In the genomic region with DNA sequence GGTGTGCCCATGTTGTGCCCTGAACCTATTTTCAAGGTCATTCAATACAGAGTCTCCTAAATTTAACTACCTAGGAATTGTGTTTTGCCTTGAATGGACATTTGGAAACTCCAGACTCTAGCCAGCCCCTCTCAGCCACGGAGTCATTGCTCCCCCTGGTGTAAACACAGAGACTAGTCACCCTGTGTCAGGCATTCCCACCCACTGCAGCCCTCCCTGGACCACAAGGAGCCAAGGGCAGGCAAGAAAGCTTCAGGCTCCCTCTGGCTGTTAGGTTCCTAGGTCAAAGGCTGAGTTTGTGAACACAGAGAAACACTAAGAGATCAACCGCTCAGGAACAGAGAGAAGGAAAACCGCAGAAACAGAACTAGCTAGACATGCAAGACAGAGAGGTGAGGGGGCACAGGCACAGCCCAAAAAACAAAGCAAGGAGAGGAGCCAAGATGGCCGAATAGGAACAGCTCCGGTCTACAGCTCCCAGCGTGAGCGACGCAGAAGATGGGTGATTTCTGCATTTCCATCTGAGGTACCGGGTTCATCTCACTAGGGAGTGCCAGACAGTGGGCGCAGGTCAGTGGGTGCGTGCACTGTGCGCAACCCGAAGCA, we compare ENCODE assay signal across 11 cellular contexts. TPM values are rescaled to one million over a fixed set of nuclear protein-coding genes. Genes with fewer than 3 reads are reported as not detected.
DNase-seq lines count a peak whose midpoint lies in the region; ATAC-seq and TF ChIP-seq lines count a peak whose summit lies in the region.
"Not testable (repeated sequence)": the region's sequence is repeated elsewhere in the genome, so short reads cannot be mapped to it uniquely, and the experiment has no call there.
"Had no signal": no experiment of that assay in that cellular context is flagged by ENCODE, and none has a peak within 500 bp of the region (broad histone marks: within the 10 kb centered on the region; RNA-seq: fewer than 3 reads in every experiment).

No MANE protein-coding gene starts in this region.

- not testable (repeated sequence) for H3K36me3 ChIP-seq in DND-41 (ENCODE audit: insufficient read depth, low read length); WERI-Rb-1; endodermal cell (ENCODE audit: control insufficient read depth, insufficient read depth, low read length); upper lobe of right lung

- not testable (repeated sequence) for H2AFZ ChIP-seq in DND-41 (ENCODE audit: low read depth, low read length)

- TF ChIP-seq CTCF in DND-41 (IDR thresholded peaks at IDR 0.05; ENCODE audit: borderline replicate concordance, extremely low read depth, low read length, poor library complexity, severe bottlenecking) = peak; percentile 19
- peak; percentile 34; the same call in 1 of the 2 replicates for TF ChIP-seq CTCF in WERI-Rb-1 (IDR thresholded peaks at IDR 0.05; ENCODE audit: low read depth, low read length)
- peak; percentile 64 for TF ChIP-seq CTCF in endodermal cell (conservative IDR thresholded peaks at IDR 0.05)
- TF ChIP-seq CTCF in neural crest cell (conservative IDR thresholded peaks at IDR 0.05) = peak; percentile 38
- TF ChIP-seq CTCF in upper lobe of right lung (IDR thresholded peaks at IDR 0.05) = peak; percentile 40

- peak overlapping the region; percentile 14 for H3K27ac Mint-ChIP-seq in endodermal cell
- not testable (repeated sequence) for H3K27ac Mint-ChIP-seq in neural crest cell (ENCODE audit: unreplicated experiment)

- not testable (repeated sequence) for H3K27me3 Mint-ChIP-seq in endodermal cell (ENCODE audit: insufficient read depth); neural crest cell (ENCODE audit: low read depth)

- H3K36me3 Mint-ChIP-seq in endodermal cell (ENCODE audit: low read depth); neural crest cell (ENCODE audit: low read depth): not testable (repeated sequence)

- H3K4me3 ChIP-seq in DND-41 (ENCODE audit: low read depth in 1 of 2, low read length in 2 of 2); WERI-Rb-1 (ENCODE audit: low read depth, low read length); endodermal cell (ENCODE audit: low read length); right cardiac atrium (ENCODE audit: low read length); upper lobe of right lung: not testable (repeated sequence)

- ATAC-seq in DND-41 (ENCODE audit: insufficient read depth, low read depth) = 0 out of 3 replicates have a peak, but pooled peaks have one; percentile 54
- peak; percentile 95 to 98 for ATAC-seq in right cardiac atrium
- ATAC-seq in upper lobe of right lung = peak; percentile 92

- not testable (repeated sequence) for H3K79me2 ChIP-seq in DND-41 (ENCODE audit: insufficient read depth, low read length)

- not testable (repeated sequence) for H3K27ac ChIP-seq in DND-41 (ENCODE audit: low read length); WERI-Rb-1; endodermal cell (ENCODE audit: low read depth, low read length); right cardiac atrium (ENCODE audit: low read length); upper lobe of right lung

- H3K9me3 Mint-ChIP-seq in endodermal cell, neural crest cell: not testable (repeated sequence)

- H3K4me1 ChIP-seq in DND-41 (ENCODE audit: insufficient read depth, low read length); endodermal cell (ENCODE audit: control insufficient read depth, insufficient read depth, low read length); right cardiac atrium (ENCODE audit: control insufficient read depth, insufficient read depth, low read length); upper lobe of right lung: not testable (repeated sequence)

- not testable (repeated sequence) for H3K9ac ChIP-seq in DND-41 (ENCODE audit: low read depth, low read length); endodermal cell (ENCODE audit: extremely low read depth, low read length, poor library complexity, severe bottlenecking)

- DNase-seq in DND-41, WERI-Rb-1, right cardiac atrium, upper lobe of right lung: not testable (repeated sequence)
- DNase-seq in HT1080 (ENCODE audit: low read depth) = peak; percentile 50
- DNase-seq in NCI-H774 (lab: John Stamatoyannopoulos, UW) = peak; percentile 16
- peak; percentile 78 for DNase-seq in endodermal cell
- peak; percentile 23 for DNase-seq in neural crest cell (ENCODE audit: low read depth, low spot score)

- H4K20me1 ChIP-seq in DND-41 (ENCODE audit: insufficient read depth, low read length) = not testable (repeated sequence)

- not testable (repeated sequence) for H3K4me2 ChIP-seq in DND-41 (ENCODE audit: insufficient read depth, low read length)

- H3K27me3 ChIP-seq in DND-41 (ENCODE audit: insufficient read depth, low read length, poor library complexity); WERI-Rb-1 (ENCODE audit: insufficient read depth, low read depth, severe bottlenecking); endodermal cell (ENCODE audit: control insufficient read depth, insufficient read depth, low read length, poor library complexity, severe bottlenecking); right cardiac atrium (ENCODE audit: control insufficient read depth, insufficient read depth); upper lobe of right lung: not testable (repeated sequence)

- intact Hi-C loops in right cardiac atrium (cut with DNase I); upper lobe of right lung (cut with DNase I): not testable (repeated sequence)

- H3K4me3 Mint-ChIP-seq in endodermal cell = not testable (repeated sequence)
- H3K4me3 Mint-ChIP-seq in neural crest cell = peak overlapping the region; percentile 31

- H3K4me1 Mint-ChIP-seq in endodermal cell = not testable (repeated sequence)
- H3K4me1 Mint-ChIP-seq in neural crest cell = peaks cover 15% of the 10 kb centered on the region

- 87 to 92% methylated on average over 2 to 13 of the region's 13 CpGs for WGBS in endodermal cell (ENCODE audit: insufficient coverage in 1 of 2, insufficient read length in 1 of 2), 2 experiments
- 85% methylated on average over 13 of the region's 13 CpGs for WGBS in right cardiac atrium

- not testable (repeated sequence) for H3K9me3 ChIP-seq in DND-41 (ENCODE audit: insufficient read depth, low read length, severe bottlenecking); WERI-Rb-1 (ENCODE audit: severe bottlenecking); endodermal cell (ENCODE audit: control insufficient read depth, low read length); right cardiac atrium (ENCODE audit: control insufficient read depth, low read length); upper lobe of right lung

RNA-seq across cellular contexts. Expression of gene ROPN1B, which starts 32.7 kb away (rescaled TPM):
- 0.30 TPM in 1 of 2 replicates, not detected in the other for total RNA-seq in HT1080 (2014; rRNA removed; shearing (Covaris generic))
- polyA plus RNA-seq in HT1080 (2015; cell fraction: cytosol; rRNA removed) = not detected in 2 replicates
- not detected in 2 replicates for polyA plus RNA-seq in HT1080 (2015; cell fraction: nucleus; rRNA removed)
- total RNA-seq in endodermal cell (not detected), right cardiac atrium (1 to 10 TPM; 2.0 to 4.8 (median 3.6) TPM), neural crest cell (2.0 and 2.5 TPM in 2 replicates), upper lobe of right lung (not detected)
- polyA plus RNA-seq in endodermal cell (2013, experiment 1 of 2) = 0.71 TPM
- 0.70 TPM for polyA plus RNA-seq in endodermal cell (2013, experiment 2 of 2)
- 4.5 TPM for polyA plus RNA-seq in right cardiac atrium
- total RNA-seq: activated T-helper 2 cell treated with anti-CD3 and anti-CD28 coated beads, Interferon-gamma antibody, Interleukin-2, Interleukin-4, amounts not matched to agents 10 μg/mL and 5 μg/mL and 100 μg/mL, durations not matched to agents 14 hours and 24 hours and 36 hours; spleen; T-helper 2 cell treated with Interferon-gamma antibody and Interleukin-4, amounts not matched to agents 100 ng/mL and 5 ng/mL, for 36 hours had no signal
- polyA plus RNA-seq: spleen had no signal
